Comparison of ENCODE assay signal across 29 cellular contexts in the genomic region with DNA sequence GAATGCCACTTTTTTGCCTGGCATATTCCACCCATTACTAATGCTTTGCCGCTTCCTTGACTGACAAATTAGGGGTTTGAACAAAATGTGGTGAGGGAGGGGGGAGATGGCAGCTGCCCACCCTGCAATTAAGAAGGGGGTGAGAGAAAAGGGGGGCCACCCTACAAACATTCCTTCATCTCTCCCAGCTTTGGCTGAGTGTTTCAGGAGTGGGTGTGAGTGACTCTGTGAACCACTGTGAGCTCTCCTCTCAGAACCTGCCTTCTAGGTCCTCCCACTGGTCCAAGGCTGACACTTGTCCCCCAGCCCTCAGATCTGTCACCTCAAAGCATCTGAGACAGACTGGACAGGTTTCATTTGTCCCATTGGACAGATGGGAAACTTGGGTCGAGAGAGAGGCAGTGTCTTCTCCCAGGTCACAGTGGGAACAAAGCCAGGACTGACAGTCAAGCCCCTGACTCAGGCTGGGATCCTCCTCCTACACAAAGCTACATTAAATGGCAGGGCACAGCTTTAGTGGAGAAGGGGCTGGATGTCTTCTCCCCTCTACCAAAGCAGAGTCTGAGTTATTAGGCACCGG.
"Had no signal": no experiment of that assay in that cellular context is flagged by ENCODE, and none has a peak within 500 bp of the region (broad histone marks: within the 10 kb centered on the region; RNA-seq: fewer than 3 reads in every experiment).

No MANE protein-coding gene starts in this region.

- H3K9me3 Mint-ChIP-seq: activated CD8-positive, alpha-beta T cell treated with anti-CD3 and anti-CD28 coated beads for 36 hours; activated naive CD4-positive, alpha-beta T cell treated with anti-CD3 and anti-CD28 coated beads, Interleukin-2, amount 10 ng/mL, durations not matched to agents 7 days and 5 days; activated naive CD4-positive, alpha-beta T cell treated with anti-CD3 and anti-CD28 coated beads, Interleukin-2, amount 50 U/mL, for 72 hours; activated naive CD8-positive, alpha-beta T cell treated with anti-CD3 and anti-CD28 coated beads, Interleukin-2, amount 10 ng/mL, durations not matched to agents 7 days and 5 days; activated T-cell treated with anti-CD3 and anti-CD28 coated beads, Interleukin-2, amount 50 U/mL, for 24 hours; activated T-cell treated with anti-CD3 and anti-CD28 coated beads, Interleukin-2, amount 50 U/mL, for 72 hours; effector memory CD8-positive, alpha-beta T cell; T-cell; T-helper 1 cell treated with Interleukin-12 subunit alpha and Interleukin-12 subunit beta and Interleukin-4 antibody, amounts not matched to agents 30 μg/mL and 1 μg/mL, for 36 hours had no signal

- ATAC-seq: activated CD4-positive, CD25-positive, alpha-beta regulatory T cell treated with anti-CD3 and anti-CD28 coated beads, Interleukin-2, amount 50 U/mL, for 24 hours; activated CD8-positive, alpha-beta T cell treated with anti-CD3 and anti-CD28 coated beads for 36 hours; activated naive CD4-positive, alpha-beta T cell treated with anti-CD3 and anti-CD28 coated beads, Interleukin-2, amount 50 U/mL, for 72 hours; activated T-cell treated with anti-CD3 and anti-CD28 coated beads, Interleukin-2, amount 50 U/mL, for 72 hours; effector memory CD8-positive, alpha-beta T cell; T-cell had no signal

- H3K36me3 Mint-ChIP-seq: activated naive CD4-positive, alpha-beta T cell treated with anti-CD3 and anti-CD28 coated beads, Interleukin-2, amount 10 ng/mL, durations not matched to agents 7 days and 5 days; activated naive CD4-positive, alpha-beta T cell treated with anti-CD3 and anti-CD28 coated beads, Interleukin-2, amount 50 U/mL, for 72 hours; activated naive CD8-positive, alpha-beta T cell treated with anti-CD3 and anti-CD28 coated beads, Interleukin-2, amount 10 ng/mL, durations not matched to agents 7 days and 5 days; T-cell had no signal

- H3K27ac ChIP-seq: brain microvascular endothelial cell, epithelial cell of prostate, WERI-Rb-1 had no signal

- H3K27ac Mint-ChIP-seq: activated B cell treated with CpG ODN at 0.5 μM for 24 hours; activated CD8-positive, alpha-beta T cell treated with anti-CD3 and anti-CD28 coated beads for 36 hours; activated naive CD4-positive, alpha-beta T cell treated with anti-CD3 and anti-CD28 coated beads, Interleukin-2, amount 10 ng/mL, durations not matched to agents 7 days and 5 days; activated naive CD4-positive, alpha-beta T cell treated with anti-CD3 and anti-CD28 coated beads, Interleukin-2, amount 50 U/mL, for 72 hours; activated naive CD8-positive, alpha-beta T cell treated with anti-CD3 and anti-CD28 coated beads, Interleukin-2, amount 10 ng/mL, durations not matched to agents 7 days and 5 days; activated T-cell treated with anti-CD3 and anti-CD28 coated beads, Interleukin-2, amount 50 U/mL, for 24 hours; activated T-cell treated with anti-CD3 and anti-CD28 coated beads, Interleukin-2, amount 50 U/mL, for 72 hours; effector memory CD8-positive, alpha-beta T cell; T-cell; T-helper 1 cell treated with Interleukin-12 subunit alpha and Interleukin-12 subunit beta and Interleukin-4 antibody, amounts not matched to agents 30 μg/mL and 1 μg/mL, for 36 hours had no signal

- H3K4me3 Mint-ChIP-seq: activated B cell treated with CpG ODN at 0.5 μM for 24 hours; activated CD8-positive, alpha-beta T cell treated with anti-CD3 and anti-CD28 coated beads for 36 hours; activated naive CD4-positive, alpha-beta T cell treated with anti-CD3 and anti-CD28 coated beads, Interleukin-2, amount 10 ng/mL, durations not matched to agents 7 days and 5 days; activated naive CD8-positive, alpha-beta T cell treated with anti-CD3 and anti-CD28 coated beads, Interleukin-2, amount 10 ng/mL, durations not matched to agents 7 days and 5 days; activated T-cell treated with anti-CD3 and anti-CD28 coated beads, Interleukin-2, amount 50 U/mL, for 24 hours; activated T-cell treated with anti-CD3 and anti-CD28 coated beads, Interleukin-2, amount 50 U/mL, for 72 hours; effector memory CD8-positive, alpha-beta T cell; T-cell; T-helper 1 cell treated with Interleukin-12 subunit alpha and Interleukin-12 subunit beta and Interleukin-4 antibody, amounts not matched to agents 30 μg/mL and 1 μg/mL, for 36 hours had no signal

- DNase-seq: activated B cell treated with CpG ODN at 0.5 μM for 24 hours; activated CD4-positive, alpha-beta T cell treated with anti-CD3 and anti-CD28 coated beads for 48 hours; activated CD4-positive, alpha-beta T cell treated with anti-CD3 and anti-CD28 coated beads, Interleukin-2, amount 50 U/mL, for 1 hour; activated CD4-positive, alpha-beta T cell treated with anti-CD3 and anti-CD28 coated beads, Interleukin-2, amount 50 U/mL, for 48 hours; activated CD8-positive, alpha-beta memory T cell treated with anti-CD3 and anti-CD28 coated beads for 24 hours; activated CD8-positive, alpha-beta memory T cell treated with anti-CD3 and anti-CD28 coated beads, Interleukin-2, amount 50 U/mL, for 4 hours; activated CD8-positive, alpha-beta T cell treated with anti-CD3 and anti-CD28 coated beads for 36 hours; activated gamma-delta T cell; activated naive CD4-positive, alpha-beta T cell; activated naive CD4-positive, alpha-beta T cell treated with anti-CD3 and anti-CD28 coated beads, Interleukin-2, amount 10 ng/mL, durations not matched to agents 7 days and 5 days; activated naive CD8-positive, alpha-beta T cell treated with anti-CD3 and anti-CD28 coated beads, Interleukin-2, amount 10 ng/mL, durations not matched to agents 7 days and 5 days; activated T-cell treated with anti-CD3 and anti-CD28 coated beads for 4 hours; activated T-cell treated with anti-CD3 and anti-CD28 coated beads, Interleukin-2, amount 50 U/mL, for 24 hours; activated T-cell treated with anti-CD3 and anti-CD28 coated beads, Interleukin-2, amount 50 U/mL, for 72 hours; anterior cingulate cortex; brain microvascular endothelial cell; cortex of kidney; dermis blood vessel endothelial cell; effector CD4-positive, alpha-beta T cell; effector memory CD8-positive, alpha-beta T cell; foreskin fibroblast; SW 1271; T-helper 9 cell; WERI-Rb-1 had no signal

- H3K36me3 ChIP-seq: brain microvascular endothelial cell, WERI-Rb-1 had no signal

- H3K4me1 Mint-ChIP-seq: activated B cell treated with CpG ODN at 0.5 μM for 24 hours; activated naive CD4-positive, alpha-beta T cell treated with anti-CD3 and anti-CD28 coated beads, Interleukin-2, amount 10 ng/mL, durations not matched to agents 7 days and 5 days; activated naive CD8-positive, alpha-beta T cell treated with anti-CD3 and anti-CD28 coated beads, Interleukin-2, amount 10 ng/mL, durations not matched to agents 7 days and 5 days; T-cell had no signal

- H3K27me3 ChIP-seq: brain microvascular endothelial cell had no signal
